11 cellular contexts compared by ENCODE assay signal in the genomic region with DNA sequence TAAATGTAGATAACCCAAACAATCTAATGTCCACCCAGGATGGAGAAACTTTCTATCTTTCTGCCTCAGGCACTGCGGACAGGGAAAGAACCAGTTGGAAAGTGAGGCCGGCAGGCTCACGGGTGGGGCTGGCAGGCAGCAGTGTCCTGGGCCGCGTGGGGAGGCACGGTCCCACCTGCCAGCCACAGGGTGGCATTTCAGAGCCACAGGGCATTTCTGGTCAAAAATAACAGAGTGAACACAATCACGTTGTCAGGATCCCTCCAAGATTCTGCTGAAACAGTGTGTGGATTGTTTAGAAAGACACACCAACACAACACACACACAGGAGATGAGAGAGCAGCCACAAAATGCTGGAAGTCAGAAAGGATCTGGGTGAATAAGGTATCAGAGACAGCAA.
DNase-seq lines count a peak whose midpoint lies in the region; ATAC-seq lines count a peak whose summit lies in the region.
"Had no signal": no experiment of that assay in that cellular context is flagged by ENCODE, and none has a peak within 500 bp of the region (broad histone marks: within the 10 kb centered on the region; RNA-seq: fewer than 3 reads in every experiment).

No MANE protein-coding gene starts in this region.

- peaks cover 0 to 98% (median 0%) of the 10 kb centered on the region in 11 experiments; a peak in 9 of 22 replicates for H4K20me1 ChIP-seq in BLaER1 treated with 17β-estradiol and CSF1 and Interleukin-3, amounts not matched to agents 10 nM and 100 nM

- intact Hi-C loops in posterior vena cava (cut with DNase I): loop anchor here in 1 of 2 donors (10.0 kb wide), 1 partner anchor 98 kb away; no protein-coding TSS in a partner anchor

- peaks cover 92 to 100% (median 99%) of the 10 kb centered on the region in 10 experiments for H3K4me1 ChIP-seq in BLaER1 treated with 17β-estradiol and CSF1 and Interleukin-3, amounts not matched to agents 10 nM and 100 nM

- peak overlapping the region in 9 of 11 experiments; percentile 48 to 98 (median 95); a peak in 18 of 22 replicates for H3K27ac ChIP-seq in BLaER1 treated with 17β-estradiol and CSF1 and Interleukin-3, amounts not matched to agents 10 nM and 100 nM

- DNase-seq in SK-MEL-5 (ENCODE audit: low read depth, low spot score) (peak; percentile 82), fibroblast of peridontal ligament (ENCODE audit: extremely low read depth) (peak; percentile 19), posterior vena cava (ENCODE audit: low spot score) (peak; percentile 63), NCI-H1930 (lab: John Stamatoyannopoulos, UW) (no peak), DMS 273 (lab: John Stamatoyannopoulos, UW; ENCODE audit: unreplicated experiment) (no peak), NCI-H1436 (lab: John Stamatoyannopoulos, UW) (no peak)
- DNase-seq: activated CD4-positive, alpha-beta memory T cell treated with anti-CD3 and anti-CD28 coated beads for 36 hours; Karpas-422 had no signal

- no peak overlapping the region for H3K4me3 ChIP-seq in BLaER1 treated with 17β-estradiol and CSF1 and Interleukin-3, amounts not matched to agents 10 nM and 100 nM

- peak overlapping the region in 9 of 11 experiments; percentile 5 to 66 (median 46); a peak in 14 of 22 replicates for H3K9ac ChIP-seq in BLaER1 treated with 17β-estradiol and CSF1 and Interleukin-3, amounts not matched to agents 10 nM and 100 nM

- H3K9me3 ChIP-seq in BLaER1 treated with 17β-estradiol and CSF1 and Interleukin-3, amounts not matched to agents 10 nM and 100 nM (replicated peaks in 1 of 11): no peaks in the 10 kb centered on the region

- in situ Hi-C loops in SK-MEL-5 (cut with HindIII; ENCODE audit: low pct_unique_long_range_greater_than_20kb, low sequenced_read_pairs): no loop called here

- H3K36me3 ChIP-seq in BLaER1 treated with 17β-estradiol and CSF1 and Interleukin-3, amounts not matched to agents 10 nM and 100 nM: no peaks in the 10 kb centered on the region

- no peak for ATAC-seq in GM21423 (IDR thresholded peaks at IDR 0.05; ENCODE audit: unreplicated experiment)
- ATAC-seq: Panc1 had no signal

- peak overlapping the region in 10 of 11 experiments; percentile 65 to 95 (median 81); a peak in 20 of 22 replicates for H3K4me2 ChIP-seq in BLaER1 treated with 17β-estradiol and CSF1 and Interleukin-3, amounts not matched to agents 10 nM and 100 nM

- H3K27me3 ChIP-seq in BLaER1 treated with 17β-estradiol and CSF1 and Interleukin-3, amounts not matched to agents 10 nM and 100 nM: no peaks in the 10 kb centered on the region

Comparison
In these comparisons a context has a peak if more than half of its experiments do, and no peak if none do; other contexts are left out.
1. DNase-seq: peak in SK-MEL-5 (single experiment), fibroblast of peridontal ligament (single experiment) and posterior vena cava (single experiment); none in NCI-H1930 (0 of 2), DMS 273 (single experiment) and NCI-H1436 (single experiment).